In genomic region chr5:139473105-139473504, GRCh38 we compare ENCODE assay signal across 13 cellular contexts. TPM values are rescaled to one million over a fixed set of nuclear protein-coding genes. Genes with fewer than 3 reads are reported as not detected.
DNase-seq lines count a peak whose midpoint lies in the region; ATAC-seq, FAIRE-seq and TF ChIP-seq lines count a peak whose summit lies in the region.
"Had no signal": no experiment of that assay in that cellular context is flagged by ENCODE, and none has a peak within 500 bp of the region (broad histone marks: within the 10 kb centered on the region; RNA-seq: fewer than 3 reads in every experiment).

No MANE protein-coding gene starts in this region.

- peaks cover 61% of the 10 kb centered on the region for H3K4me1 Mint-ChIP-seq in nephron progenitor cell

- H3K9me1 ChIP-seq in endothelial cell of umbilical vein (replicated peaks; ENCODE audit: control insufficient read depth, extremely low read depth, insufficient read depth, low read length) = no peaks in the 10 kb centered on the region

- in situ Hi-C loops in ACHN (cut with HindIII; ENCODE audit: low pct_ligation_motif_present, low pct_unique_long_range_greater_than_20kb, low sequenced_read_pairs) = no loop called here

- H3K9ac ChIP-seq in DND-41 (ENCODE audit: low read depth, low read length) (no peak overlapping the region), SK-N-MC (ENCODE audit: insufficient read length) (peak overlapping the region; percentile 26), endothelial cell of umbilical vein (replicated peaks; ENCODE audit: extremely low read depth, insufficient read depth, low read length) (peak overlapping the region; percentile 10)
- H3K9ac ChIP-seq: KMS-11 had no signal

- TF ChIP-seq CTCF in DND-41 (IDR thresholded peaks at IDR 0.05; ENCODE audit: borderline replicate concordance, extremely low read depth, low read length, poor library complexity, severe bottlenecking) = no peak
- TF ChIP-seq CTCF in endothelial cell of umbilical vein (IDR thresholded peaks at IDR 0.05; ENCODE audit: extremely low read depth in 1 of 2, insufficient read depth in 1 of 2, low read depth in 1 of 2, low read length in 2 of 2) = no peak
- no peak for TF ChIP-seq CTCF in nephron progenitor cell (IDR thresholded peaks at IDR 0.05)

- H3K4me3 ChIP-seq in DND-41 (ENCODE audit: low read depth in 1 of 2, low read length in 2 of 2) (no peak overlapping the region), SK-N-MC (no peak overlapping the region), endothelial cell of umbilical vein (replicated peaks in 1 of 3; ENCODE audit: insufficient read depth in 1 of 3, low read depth in 1 of 3, low read length in 3 of 3) (no peak overlapping the region)
- H3K4me3 ChIP-seq: dorsolateral prefrontal cortex had no signal

- 0 out of 2 replicates have a peak overlapping the region, but pooled peaks have one; percentile 70 for H3K27ac ChIP-seq in DND-41 (ENCODE audit: low read length)
- H3K27ac ChIP-seq in SK-N-MC = no peak overlapping the region
- H3K27ac ChIP-seq in endothelial cell of umbilical vein (ENCODE audit: insufficient read depth, low read depth, low read length) = peak overlapping the region; percentile 79
- H3K27ac ChIP-seq: KMS-11 had no signal

- H3K27me3 Mint-ChIP-seq in nephron progenitor cell (ENCODE audit: low read depth, poor library complexity) = no peaks in the 10 kb centered on the region

- POLR2A ChIA-PET in endothelial cell of umbilical vein (lab: Charles Lee) = interaction anchor here (0.6 to 1.8 kb wide), 6 partner anchors 9 to 34 kb away, joined by 3 to 15 read pairs (median 8); partner anchors contain the start of gene ECSCR

- no peak for ATAC-seq in DND-41 (ENCODE audit: insufficient read depth, low read depth)

- H3K9me3 ChIP-seq in DND-41 (ENCODE audit: insufficient read depth, low read length, severe bottlenecking) = no peaks in the 10 kb centered on the region
- H3K9me3 ChIP-seq in SK-N-MC (ENCODE audit: low read depth, low read length) = no peaks in the 10 kb centered on the region
- no peaks in the 10 kb centered on the region for H3K9me3 ChIP-seq in endothelial cell of umbilical vein (replicated peaks; ENCODE audit: control insufficient read depth, insufficient read depth, low read length)

- peak; percentile 96 for FAIRE-seq in endothelial cell of umbilical vein (lab: Jason Lieb, UNC)
- no peak for FAIRE-seq in urothelium cell line (lab: Jason Lieb, UNC)
- FAIRE-seq: islet of Langerhans had no signal

- H3K4me2 ChIP-seq in DND-41 (ENCODE audit: insufficient read depth, low read length) (no peak overlapping the region), endothelial cell of umbilical vein (ENCODE audit: insufficient read depth, low read length) (no peak overlapping the region)
- H3K4me2 ChIP-seq: KMS-11 had no signal

- DNase-seq in DND-41 (no peak), SK-N-MC (ENCODE audit: low read depth, low spot score) (no peak), endothelial cell of umbilical vein (ENCODE audit: low read depth, low spot score) (no peak), nephron progenitor cell (peak; percentile 51), urothelium cell line (ENCODE audit: low spot score) (no peak), ACHN (no peak), HPDE6-E6E7 (ENCODE audit: extremely low spot score) (no peak)
- DNase-seq in activated effector memory CD4-positive, alpha-beta T cell treated with Interleukin-2 at 50 U/mL for 16 hours = no peak
- DNase-seq: activated CD8-positive, alpha-beta memory T cell treated with anti-CD3 and anti-CD28 coated beads, Interleukin-2, amount 50 U/mL, for 48 hours; dorsolateral prefrontal cortex had no signal

- peak overlapping the region; percentile 67 for H3K4me3 Mint-ChIP-seq in nephron progenitor cell

- H3K27ac Mint-ChIP-seq in nephron progenitor cell = peak overlapping the region; percentile 99

- no peaks in the 10 kb centered on the region for H3K36me3 Mint-ChIP-seq in nephron progenitor cell (ENCODE audit: low read depth)

- TSS peak; percentile 49 for BruUV-seq in endothelial cell of umbilical vein (replicated peaks; lab: Mats Ljungman, UMichigan)

- H4K20me1 ChIP-seq in DND-41 (ENCODE audit: insufficient read depth, low read length) = no peaks in the 10 kb centered on the region
- H4K20me1 ChIP-seq in endothelial cell of umbilical vein (replicated peaks; ENCODE audit: control insufficient read depth, extremely low read depth, insufficient read depth, low read length) = no peaks in the 10 kb centered on the region

- CTCF ChIA-PET in endothelial cell of umbilical vein (lab: Charles Lee) = interaction anchor here (0.9 to 2.2 kb wide), 11 partner anchors 8 to 43 kb away, joined by 3 to 16 read pairs (median 4); partner anchors contain the start of genes ECSCR and STING1

- no peak for TF ChIP-seq POLR2A in endothelial cell of umbilical vein (IDR thresholded peaks at IDR 0.05; ENCODE audit: low read depth, low read length)

- dilution Hi-C loops in endothelial cell of umbilical vein (cut with MboI; ENCODE audit: extremely low pct_ligation_motif_present, low sequenced_read_pairs) = no loop called here

- intact Hi-C loops in endothelial cell of umbilical vein (cut with micrococcal nuclease) = loop anchor here (1.0 to 2.0 kb wide), 3 partner anchors 9 to 14 kb away; partner anchors contain the start of genes ECSCR and STING1

- H3K4me1 ChIP-seq in DND-41 (ENCODE audit: insufficient read depth, low read length) = peaks cover 43% of the 10 kb centered on the region
- H3K4me1 ChIP-seq in endothelial cell of umbilical vein (ENCODE audit: control insufficient read depth, extremely low read depth, insufficient read depth, low read length) = peaks cover 18% of the 10 kb centered on the region

- H3K36me3 ChIP-seq in DND-41 (ENCODE audit: insufficient read depth, low read length) (no peaks in the 10 kb centered on the region; the same call in 1 of the 2 replicates), SK-N-MC (ENCODE audit: insufficient read depth, low read length) (peaks cover 9% of the 10 kb centered on the region; the same call in 1 of the 2 replicates), endothelial cell of umbilical vein (ENCODE audit: control insufficient read depth in 2 of 2, extremely low read depth in 1 of 2, insufficient read depth in 2 of 2, low read length in 2 of 2) (peaks cover 3 to 23% of the 10 kb centered on the region in 2 experiments)

- H2AFZ ChIP-seq in DND-41 (ENCODE audit: low read depth, low read length) (no peak overlapping the region), endothelial cell of umbilical vein (ENCODE audit: low read depth, low read length) (peak overlapping the region; percentile 21)

- H3K27me3 ChIP-seq in DND-41 (ENCODE audit: insufficient read depth, low read length, poor library complexity) (no peaks in the 10 kb centered on the region), endothelial cell of umbilical vein (ENCODE audit: control insufficient read depth in 2 of 2, insufficient read depth in 2 of 2, low read length in 2 of 2) (no peaks in the 10 kb centered on the region)
- H3K27me3 ChIP-seq: dorsolateral prefrontal cortex had no signal

- H3K9me3 Mint-ChIP-seq in nephron progenitor cell = no peaks in the 10 kb centered on the region

- no peaks in the 10 kb centered on the region for H3K79me2 ChIP-seq in DND-41 (ENCODE audit: insufficient read depth, low read length)
- H3K79me2 ChIP-seq in endothelial cell of umbilical vein (ENCODE audit: control insufficient read depth, insufficient read depth, low read length) = no peaks in the 10 kb centered on the region

TF ChIP-seq in endothelial cell of umbilical vein, 7 proteins besides CTCF, POLR2A, EP300 and RAD21 (continues in another document):
- TF ChIP-seq EZH2 (IDR thresholded peaks at IDR 0.05; ENCODE audit: borderline replicate concordance, low read depth, low read length, severe bottlenecking) = no peak
- TF ChIP-seq FOS (IDR thresholded peaks at IDR 0.05; ENCODE audit: borderline replicate concordance, insufficient read depth, low read length) = no peak
- TF ChIP-seq POLR2AphosphoS5 (IDR thresholded peaks at IDR 0.05; ENCODE audit: insufficient read depth, low read depth, low read length) = no peak

RNA-seq across cellular contexts. Expression of gene SMIM33, which starts 2.3 kb away (rescaled TPM):
- total RNA-seq in endothelial cell of umbilical vein = not detected in 2 replicates
- not detected in 2 replicates for polyA plus RNA-seq in endothelial cell of umbilical vein
- polyA plus RNA-seq in endothelial cell of umbilical vein (2011; cell fraction: cytosol; rRNA removed) = not detected in 2 replicates
- polyA plus RNA-seq in endothelial cell of umbilical vein (2011; cell fraction: nucleus; rRNA removed) = not detected in 2 replicates
- polyA plus RNA-seq in endothelial cell of umbilical vein (2012) = not detected in 2 replicates
- not detected in 2 replicates for polyA minus RNA-seq in endothelial cell of umbilical vein
- not detected for polyA minus RNA-seq in endothelial cell of umbilical vein (2011; cell fraction: cytosol; rRNA and poly(A)+ RNA removed)
- not detected in 2 replicates for polyA minus RNA-seq in endothelial cell of umbilical vein (2011; cell fraction: nucleus; rRNA and poly(A)+ RNA removed)
- total RNA-seq: dorsolateral prefrontal cortex, NCI-H460 had no signal

RNA-seq across cellular contexts. Expression of gene STING1, which starts 9.5 kb away (rescaled TPM):
- total RNA-seq in endothelial cell of umbilical vein = 108 and 127 TPM in 2 replicates
- 143 and 185 TPM in 2 replicates for polyA plus RNA-seq in endothelial cell of umbilical vein
- 70.0 and 88.1 TPM in 2 replicates for polyA plus RNA-seq in endothelial cell of umbilical vein (2011; cell fraction: cytosol; rRNA removed)
- polyA plus RNA-seq in endothelial cell of umbilical vein (2011; cell fraction: nucleus; rRNA removed) = 174 and 214 TPM in 2 replicates
- polyA plus RNA-seq in endothelial cell of umbilical vein (2012) = 57.7 and 58.8 TPM in 2 replicates
- 102 and 117 TPM in 2 replicates for polyA minus RNA-seq in endothelial cell of umbilical vein
- 20.3 TPM for polyA minus RNA-seq in endothelial cell of umbilical vein (2011; cell fraction: cytosol; rRNA and poly(A)+ RNA removed)
- polyA minus RNA-seq in endothelial cell of umbilical vein (2011; cell fraction: nucleus; rRNA and poly(A)+ RNA removed) = 37.9 and 67.7 TPM in 2 replicates

RNA-seq across cellular contexts. Expression of gene ECSCR, which starts 10.6 kb away (rescaled TPM):
- total RNA-seq in endothelial cell of umbilical vein = 365 and 377 TPM in 2 replicates
- 1,085 and 1,188 TPM in 2 replicates for polyA plus RNA-seq in endothelial cell of umbilical vein
- 915 and 1,040 TPM in 2 replicates for polyA plus RNA-seq in endothelial cell of umbilical vein (2011; cell fraction: cytosol; rRNA removed)
- 372 and 386 TPM in 2 replicates for polyA plus RNA-seq in endothelial cell of umbilical vein (2011; cell fraction: nucleus; rRNA removed)
- polyA plus RNA-seq in endothelial cell of umbilical vein (2012) = 467 and 640 TPM in 2 replicates
- polyA minus RNA-seq in endothelial cell of umbilical vein = 533 and 550 TPM in 2 replicates
- polyA minus RNA-seq in endothelial cell of umbilical vein (2011; cell fraction: cytosol; rRNA and poly(A)+ RNA removed) = not detected
- 142 and 146 TPM in 2 replicates for polyA minus RNA-seq in endothelial cell of umbilical vein (2011; cell fraction: nucleus; rRNA and poly(A)+ RNA removed)
- total RNA-seq: NCI-H460 had no signal

RNA-seq across cellular contexts. Expression of gene DNAJC18, which starts 33.8 kb away (rescaled TPM):
- 51.1 and 52.6 TPM in 2 replicates for total RNA-seq in endothelial cell of umbilical vein
- 23.2 and 26.0 TPM in 2 replicates for polyA plus RNA-seq in endothelial cell of umbilical vein
- 11.9 and 17.8 TPM in 2 replicates for polyA plus RNA-seq in endothelial cell of umbilical vein (2011; cell fraction: cytosol; rRNA removed)
- 191 and 204 TPM in 2 replicates for polyA plus RNA-seq in endothelial cell of umbilical vein (2011; cell fraction: nucleus; rRNA removed)
- polyA plus RNA-seq in endothelial cell of umbilical vein (2012) = 33.0 and 35.2 TPM in 2 replicates
- 24.1 and 26.7 TPM in 2 replicates for polyA minus RNA-seq in endothelial cell of umbilical vein
- polyA minus RNA-seq in endothelial cell of umbilical vein (2011; cell fraction: cytosol; rRNA and poly(A)+ RNA removed) = 3.0 TPM
- polyA minus RNA-seq in endothelial cell of umbilical vein (2011; cell fraction: nucleus; rRNA and poly(A)+ RNA removed) = 39.1 and 53.2 TPM in 2 replicates
